ENCODE assay signal across 8 cellular contexts in genomic region chr14:103528512-103529382, GRCh38. TPM values are rescaled to one million over a fixed set of nuclear protein-coding genes. Genes with fewer than 3 reads are reported as not detected.
DNase-seq lines count a peak whose midpoint lies in the region; ATAC-seq and TF ChIP-seq lines count a peak whose summit lies in the region.

TSS of gene TRMT61A (plus strand) at chr14:103529196. CDS start at chr14:103529979, 783 bp downstream.

- H3K36me3 Mint-ChIP-seq in activated CD4-positive, alpha-beta T cell treated with anti-CD3 and anti-CD28 coated beads, Interleukin-2, amount 10 ng/mL, durations not matched to agents 7 days and 5 days (ENCODE audit: low read depth): peaks cover 4% of the 10 kb centered on the region

- DNase-seq in NCI-H510A (lab: John Stamatoyannopoulos, UW) (peak; percentile 90), colonic mucosa (peak; percentile 93), left kidney (ENCODE audit: low read depth, low spot score) (peak; percentile 95)
- peak; percentile 76 for DNase-seq in activated CD4-positive, alpha-beta T cell treated with anti-CD3 and anti-CD28 coated beads, Interleukin-2, amount 10 ng/mL, durations not matched to agents 7 days and 5 days
- DNase-seq in stimulated activated CD4-positive, alpha-beta T cell treated with anti-CD3 and anti-CD28 coated beads, Interleukin-1b, Interleukin-23, amount 100 ng/mL, for 48 hours: peak; percentile 72

- no peaks in the 10 kb centered on the region for H3K36me3 ChIP-seq in colonic mucosa

- H3K27ac ChIP-seq in colonic mucosa: peak within 1 kb of the TSS; percentile 80

- H3K4me3 Mint-ChIP-seq in activated CD4-positive, alpha-beta T cell treated with anti-CD3 and anti-CD28 coated beads, Interleukin-2, amount 10 ng/mL, durations not matched to agents 7 days and 5 days: peak within 1 kb of the TSS; percentile 95

- H3K27ac Mint-ChIP-seq in activated CD4-positive, alpha-beta T cell treated with anti-CD3 and anti-CD28 coated beads, Interleukin-2, amount 10 ng/mL, durations not matched to agents 7 days and 5 days: peak within 1 kb of the TSS; percentile 98

- H3K9me3 ChIP-seq in colonic mucosa: no peaks in the 10 kb centered on the region

- no peaks in the 10 kb centered on the region for H3K27me3 ChIP-seq in colonic mucosa

- peaks cover 41% of the 10 kb centered on the region for H3K4me1 Mint-ChIP-seq in activated CD4-positive, alpha-beta T cell treated with anti-CD3 and anti-CD28 coated beads, Interleukin-2, amount 10 ng/mL, durations not matched to agents 7 days and 5 days

- no peaks in the 10 kb centered on the region for H3K9me3 Mint-ChIP-seq in activated CD4-positive, alpha-beta T cell treated with anti-CD3 and anti-CD28 coated beads, Interleukin-2, amount 10 ng/mL, durations not matched to agents 7 days and 5 days

- peak within 1 kb of the TSS; percentile 97 for H3K4me3 ChIP-seq in colonic mucosa

- CTCF ChIA-PET in activated CD4-positive, alpha-beta T cell treated with anti-CD3 and anti-CD28 coated beads, Interleukin-2, amount 10 ng/mL, durations not matched to agents 7 days and 5 days (lab: Charles Lee): interaction anchor here (0.9 to 2.6 kb wide), 6 partner anchors 8 to 75 kb away, joined by 3 to 12 read pairs (median 6); no protein-coding TSS in a partner anchor

- ATAC-seq in HG03175 (IDR thresholded peaks at IDR 0.05; ENCODE audit: unreplicated experiment) (peak; percentile 42), GM18861 (IDR thresholded peaks at IDR 0.05; ENCODE audit: unreplicated experiment) (no peak)

- H3K9ac ChIP-seq in colonic mucosa (ENCODE audit: low read depth in 2 of 2, low read length in 2 of 2): peak within 1 kb of the TSS; percentile 87 to 88

- intact Hi-C loops in colonic mucosa (cut with DNase I): no loop called here

- no peak for TF ChIP-seq CTCF in colonic mucosa (IDR thresholded peaks at IDR 0.05)

- H3K4me1 ChIP-seq in colonic mucosa: peaks cover 33% of the 10 kb centered on the region

- peak; percentile 62 for TF ChIP-seq POLR2A in GM10847 (IDR thresholded peaks at IDR 0.05; ENCODE audit: extremely low read depth, insufficient read length)

- POLR2A ChIA-PET in activated CD4-positive, alpha-beta T cell treated with anti-CD3 and anti-CD28 coated beads, Interleukin-2, amount 10 ng/mL, durations not matched to agents 7 days and 5 days (lab: Charles Lee): interaction anchor here (0.5 kb wide), 1 partner anchor 19 kb away, joined by 3 read pairs; no protein-coding TSS in a partner anchor

- H3K27me3 Mint-ChIP-seq in activated CD4-positive, alpha-beta T cell treated with anti-CD3 and anti-CD28 coated beads, Interleukin-2, amount 10 ng/mL, durations not matched to agents 7 days and 5 days: peaks cover 10% of the 10 kb centered on the region

RNA-seq across cellular contexts. Expression of gene TRMT61A, which starts in this region (rescaled TPM):
- total RNA-seq in activated CD4-positive, alpha-beta T cell treated with anti-CD3 and anti-CD28 coated beads, Interleukin-2, amount 10 ng/mL, durations not matched to agents 7 days and 5 days: 1 to 10 TPM; 7.0 to 8.8 TPM
- 10 to 100 TPM in 1 of 2 donors, 1 to 10 TPM in 1; 10.0 to 17.8 TPM for total RNA-seq in colonic mucosa
